In genomic region chr10:90174531-90174930, GRCh38 we compare ENCODE assay signal across 19 cellular contexts.
"Had no signal": no experiment of that assay in that cellular context is flagged by ENCODE, and none has a peak within 500 bp of the region (broad histone marks: within the 10 kb centered on the region; RNA-seq: fewer than 3 reads in every experiment).

No MANE protein-coding gene starts in this region.

- ATAC-seq: effector memory CD8-positive, alpha-beta T cell; gastrocnemius medialis had no signal

- H3K27me3 ChIP-seq: colonic mucosa, esophagus muscularis mucosa, foreskin keratinocyte, gastrocnemius medialis, gastroesophageal sphincter, heart left ventricle, heart right ventricle had no signal

- H3K4me3 ChIP-seq: colonic mucosa, coronary artery, dorsolateral prefrontal cortex, esophagus muscularis mucosa, gastrocnemius medialis, gastroesophageal sphincter, heart left ventricle, heart right ventricle had no signal

- H3K36me3 ChIP-seq: colonic mucosa, esophagus muscularis mucosa, gastrocnemius medialis, gastroesophageal sphincter, heart left ventricle, heart right ventricle had no signal

- H3K27ac ChIP-seq: colonic mucosa, coronary artery, dorsolateral prefrontal cortex, esophagus muscularis mucosa, foreskin keratinocyte, gastrocnemius medialis, gastroesophageal sphincter, heart left ventricle, heart right ventricle had no signal

- DNase-seq: cortex of kidney; dermis blood vessel endothelial cell; dorsolateral prefrontal cortex; effector CD4-positive, alpha-beta T cell; effector CD8-positive, alpha-beta T cell; effector memory CD4-positive, alpha-beta T cell; effector memory CD8-positive, alpha-beta T cell; endodermal cell; erythroblast; foreskin keratinocyte; foreskin melanocyte; gastrocnemius medialis; glutamatergic neuron had no signal

- H3K9me3 ChIP-seq: colonic mucosa, esophagus muscularis mucosa, gastrocnemius medialis, gastroesophageal sphincter, heart left ventricle had no signal

- H3K4me1 ChIP-seq: colonic mucosa, esophagus muscularis mucosa, gastrocnemius medialis, gastroesophageal sphincter, heart left ventricle, heart right ventricle had no signal
